16 cellular contexts compared by ENCODE assay signal in the genomic region with DNA sequence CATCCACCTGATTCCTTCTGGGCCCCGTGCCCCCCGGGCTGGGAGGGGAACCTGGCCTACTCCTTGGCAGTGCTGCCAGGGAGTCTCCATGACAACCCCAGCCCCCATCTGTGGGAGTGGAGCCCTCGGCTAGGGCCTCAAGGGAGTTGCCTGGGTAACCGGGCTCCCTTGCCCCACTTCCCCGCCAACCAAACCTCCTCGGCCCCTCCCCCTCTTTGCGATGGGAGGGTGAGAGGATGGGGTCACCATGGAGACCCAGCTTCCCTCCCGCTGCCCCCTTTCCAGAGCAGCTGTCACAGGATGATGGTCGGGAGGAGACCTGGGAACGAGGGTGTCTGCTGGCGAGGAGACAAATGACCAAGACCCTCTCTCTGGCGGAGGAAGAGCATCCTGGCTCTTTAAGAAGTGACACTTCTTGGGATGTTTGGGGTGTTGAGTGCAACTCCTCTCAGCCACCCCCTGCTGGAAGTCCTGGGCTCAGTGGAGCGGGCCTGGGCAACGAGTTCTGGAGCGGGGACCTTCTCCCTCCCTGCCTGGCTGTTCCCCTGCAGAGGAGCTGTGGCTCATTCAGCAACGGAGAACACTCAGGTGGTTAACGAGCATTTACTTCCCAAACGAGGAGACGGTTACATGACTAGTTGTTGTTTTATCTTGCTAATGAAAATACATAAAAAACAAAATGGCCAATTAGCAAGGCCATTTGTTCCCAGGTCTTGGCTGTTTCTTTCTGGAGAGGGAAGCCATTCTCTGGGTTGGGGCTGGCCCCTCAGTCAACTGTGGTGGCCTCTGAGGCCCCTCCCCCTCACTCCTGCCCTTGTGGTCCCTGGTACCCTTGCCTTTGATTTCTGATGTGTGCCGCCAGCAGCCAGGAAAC.
DNase-seq lines count a peak whose midpoint lies in the region; TF ChIP-seq lines count a peak whose summit lies in the region.
"Had no signal": no experiment of that assay in that cellular context is flagged by ENCODE, and none has a peak within 500 bp of the region (broad histone marks: within the 10 kb centered on the region; RNA-seq: fewer than 3 reads in every experiment).

No MANE protein-coding gene starts in this region.

- no peaks in the 10 kb centered on the region for H3K79me2 ChIP-seq in MM.1S (ENCODE audit: low read length)

- H3K9ac ChIP-seq in endodermal cell (ENCODE audit: extremely low read depth, low read length, poor library complexity, severe bottlenecking) = no peak overlapping the region
- H3K9ac ChIP-seq in MM.1S (ENCODE audit: low read length) = no peak overlapping the region

- no peak overlapping the region for H3K27ac Mint-ChIP-seq in endodermal cell
- H3K27ac Mint-ChIP-seq in chondrocyte (ENCODE audit: unreplicated experiment) = no peak overlapping the region

- H3K27ac ChIP-seq in HEK293 (ENCODE audit: extremely low read depth, low read depth, low read length) (no peak overlapping the region), endodermal cell (ENCODE audit: low read depth, low read length) (peak overlapping the region; percentile 97), coronary artery (no peak overlapping the region), MM.1S (ENCODE audit: low read length) (no peak overlapping the region)
- H3K27ac ChIP-seq: adrenal gland, gastroesophageal sphincter, testis had no signal

- H3K36me3 ChIP-seq in HEK293 (ENCODE audit: control insufficient read depth in 2 of 2, insufficient read depth in 1 of 2, low read length in 2 of 2) (no peaks in the 10 kb centered on the region), endodermal cell (ENCODE audit: control insufficient read depth, insufficient read depth, low read length) (no peaks in the 10 kb centered on the region), MM.1S (replicated peaks; ENCODE audit: insufficient read depth, low read length) (no peaks in the 10 kb centered on the region)
- H3K36me3 ChIP-seq: adrenal gland, gastroesophageal sphincter had no signal

- no peaks in the 10 kb centered on the region for H3F3A ChIP-seq in MM.1S (ENCODE audit: insufficient read depth, low read length)

- TF ChIP-seq CTCF in HEK293 (tag by site-specific recombination; IDR thresholded peaks at IDR 0.05) (no peak), endodermal cell (conservative IDR thresholded peaks at IDR 0.05) (peak; percentile 41), coronary artery (IDR thresholded peaks at IDR 0.05) (no peak), chondrocyte (IDR thresholded peaks at IDR 0.05) (no peak), MM.1S (IDR thresholded peaks at IDR 0.05; ENCODE audit: low read length) (no peak)

- no peak overlapping the region for H2AFZ ChIP-seq in MM.1S (ENCODE audit: low read length)

- POLR2A ChIA-PET in HEK293 (lab: Yijun Ruan, JAX) = no interaction called here

- H3K4me3 ChIP-seq in HEK293 (ENCODE audit: low read depth, low read length) (no peak overlapping the region), endodermal cell (ENCODE audit: low read length) (no peak overlapping the region), coronary artery (no peak overlapping the region), MM.1S (ENCODE audit: low read length) (no peak overlapping the region)
- H3K4me3 ChIP-seq: adrenal gland, gastroesophageal sphincter, testis had no signal

- H3K9me3 Mint-ChIP-seq in endodermal cell (no peaks in the 10 kb centered on the region), chondrocyte (ENCODE audit: low read depth) (peaks cover 13% of the 10 kb centered on the region)

- H3K4me3 Mint-ChIP-seq in endodermal cell = no peak overlapping the region
- no peak overlapping the region for H3K4me3 Mint-ChIP-seq in chondrocyte (ENCODE audit: unreplicated experiment)
- H3K4me3 Mint-ChIP-seq: CD4-positive, alpha-beta memory T cell had no signal

- H3K4me2 ChIP-seq in MM.1S (ENCODE audit: low read depth, low read length) = no peak overlapping the region

- H4K20me1 ChIP-seq in MM.1S (ENCODE audit: insufficient read depth, low read length) = no peaks in the 10 kb centered on the region

- DNase-seq in NCI-H2171 (lab: John Stamatoyannopoulos, UW) (peak; percentile 93), endodermal cell (peak; percentile 88), nucleus accumbens (lab: John Stamatoyannopoulos, UW) (peak in 54 of 56 donors; percentile 32 to 95 (median 81)), coronary artery (ENCODE audit: low spot score) (no peak), chondrocyte (ENCODE audit: low spot score) (no peak), MM.1S (no peak)
- no peak for DNase-seq in stimulated activated CD4-positive, alpha-beta T cell treated with anti-CD3 and anti-CD28 coated beads, Interleukin-4, amount 100 ng/mL, for 24 hours
- DNase-seq: activated CD8-positive, alpha-beta memory T cell treated with anti-CD3 and anti-CD28 coated beads, Interleukin-2, amount 50 U/mL, for 4 hours; CD4-positive, alpha-beta memory T cell; effector CD4-positive, alpha-beta T cell; mammary epithelial cell; NCI-H2107; testis had no signal

- H3K9me2 ChIP-seq in MM.1S (replicated peaks; ENCODE audit: insufficient read depth, low read length) = no peaks in the 10 kb centered on the region

- H3K4me1 ChIP-seq in HEK293 (ENCODE audit: control insufficient read depth, insufficient read depth, low read length) (no peaks in the 10 kb centered on the region), endodermal cell (ENCODE audit: control insufficient read depth, insufficient read depth, low read length) (no peaks in the 10 kb centered on the region), MM.1S (ENCODE audit: low read length) (0 out of 2 replicates have a peak, but pooled peaks cover 4% of the 10 kb centered on the region)
- H3K4me1 ChIP-seq: adrenal gland, gastroesophageal sphincter, testis had no signal

- 23 to 41% methylated on average over 6 to 20 of the region's 20 CpGs for WGBS in endodermal cell (ENCODE audit: insufficient coverage in 1 of 2, insufficient read length in 1 of 2), 2 experiments

- H3K27me3 ChIP-seq in endodermal cell (ENCODE audit: control insufficient read depth, insufficient read depth, low read length, poor library complexity, severe bottlenecking) = no peaks in the 10 kb centered on the region
- H3K27me3 ChIP-seq in MM.1S (replicated peaks; ENCODE audit: insufficient read depth, low read length) = peaks cover 81% of the 10 kb centered on the region
- H3K27me3 ChIP-seq: testis had no signal

- CTCF ChIA-PET in HEK293 (lab: Yijun Ruan, JAX) = interaction anchor here (0.6 kb wide), 1 partner anchor 25 kb away, joined by 3 read pairs; no protein-coding TSS in a partner anchor

- no peaks in the 10 kb centered on the region for H3K36me3 Mint-ChIP-seq in endodermal cell (ENCODE audit: low read depth)
- no peaks in the 10 kb centered on the region for H3K36me3 Mint-ChIP-seq in chondrocyte (ENCODE audit: low read depth)

- H3K27me3 Mint-ChIP-seq in endodermal cell (ENCODE audit: insufficient read depth) = peaks cover 2% of the 10 kb centered on the region
- H3K27me3 Mint-ChIP-seq in chondrocyte (ENCODE audit: low read depth) = peaks cover 65% of the 10 kb centered on the region

- H3K9me3 ChIP-seq in HEK293 (ENCODE audit: control insufficient read depth, insufficient read depth, low read depth, low read length) = no peaks in the 10 kb centered on the region
- H3K9me3 ChIP-seq in endodermal cell (ENCODE audit: control insufficient read depth, low read length) = no peaks in the 10 kb centered on the region
- H3K9me3 ChIP-seq in MM.1S (replicated peaks; ENCODE audit: insufficient read depth, low read length) = no peaks in the 10 kb centered on the region
- H3K9me3 ChIP-seq: adrenal gland, testis had no signal

- H3K4me1 Mint-ChIP-seq in endodermal cell = peaks cover 6% of the 10 kb centered on the region
- H3K4me1 Mint-ChIP-seq in chondrocyte (ENCODE audit: low read depth) = no peaks in the 10 kb centered on the region

TF ChIP-seq in HEK293, 187 proteins besides CTCF, POLR2A, EP300 and RAD21:
- 0 out of 2 replicates have a peak, but pooled peaks have one; percentile 9 for TF ChIP-seq GLIS1 (tag by site-specific recombination; IDR thresholded peaks at IDR 0.05)
- TF ChIP-seq ZNF341 (tag by site-specific recombination; IDR thresholded peaks at IDR 0.05; ENCODE audit: low read depth) = peak; percentile 52
- TF ChIP-seq KLF10 (tag by site-specific recombination; IDR thresholded peaks at IDR 0.05) = no peak
- TF ChIP-seq ZFHX2 (tag by site-specific recombination; conservative IDR thresholded peaks at IDR 0.05) = peak; percentile 74
- TF ChIP-seq ZNF624 (tag by site-specific recombination; IDR thresholded peaks at IDR 0.05) = no peak

Comparison
In these comparisons a context has a peak if more than half of its experiments do, and no peak if none do; other contexts are left out.
1. DNase-seq: peak in NCI-H2171 (single experiment), endodermal cell (single experiment) and nucleus accumbens (54 of 56); none in coronary artery (single experiment), chondrocyte (single experiment), MM.1S (single experiment) and stimulated activated CD4-positive, alpha-beta T cell treated with anti-CD3 and anti-CD28 coated beads, Interleukin-4, amount 100 ng/mL, for 24 hours (single experiment).